ENCODE assay signal across 18 cellular contexts in the genomic region with DNA sequence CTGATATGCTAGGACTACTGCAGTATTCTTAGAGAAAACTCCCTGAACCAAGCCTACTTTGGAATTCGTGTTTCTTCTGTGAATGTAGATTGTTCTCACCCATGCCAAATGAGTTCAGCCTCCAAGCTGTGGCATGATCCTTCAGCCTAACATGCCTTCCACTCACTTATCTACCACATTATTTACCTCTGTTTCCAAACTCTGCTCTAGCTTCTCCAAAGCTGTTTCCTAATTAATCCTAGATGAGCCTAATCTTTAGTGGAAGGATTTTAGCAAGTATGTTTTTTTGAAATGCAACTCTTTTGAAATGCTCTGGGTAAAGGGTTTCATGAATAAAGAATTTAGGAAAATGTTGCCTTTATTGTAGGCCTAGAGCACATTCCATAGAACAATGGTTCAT.
"Had no signal": no experiment of that assay in that cellular context is flagged by ENCODE, and none has a peak within 500 bp of the region (broad histone marks: within the 10 kb centered on the region; RNA-seq: fewer than 3 reads in every experiment).

No MANE protein-coding gene starts in this region.

- H3K36me3 ChIP-seq: esophagus squamous epithelium, neutrophil, right atrium auricular region had no signal

- H3K9me3 ChIP-seq: esophagus squamous epithelium, mucosa of descending colon, neutrophil, right atrium auricular region had no signal

- ATAC-seq: effector memory CD8-positive, alpha-beta T cell; left colon; left ventricle myocardium superior; mucosa of descending colon; naive thymus-derived CD8-positive, alpha-beta T cell had no signal

- FAIRE-seq: colon, small intestine had no signal

- H3K4me1 ChIP-seq: right atrium auricular region had no signal

- H3K4me2 ChIP-seq: hepatocyte had no signal

- H3K79me2 ChIP-seq: hepatocyte had no signal

- H2AFZ ChIP-seq: hepatocyte had no signal

- H3K27me3 ChIP-seq: esophagus squamous epithelium, hepatocyte, neutrophil, right atrium auricular region had no signal

- DNase-seq: effector memory CD8-positive, alpha-beta T cell; esophagus squamous epithelium; foreskin melanocyte; head of caudate nucleus; left colon; left ventricle myocardium superior; mucosa of descending colon; naive thymus-derived CD8-positive, alpha-beta T cell; posterior cingulate gyrus; small intestine; stimulated activated CD4-positive, alpha-beta T cell treated with anti-CD3 and anti-CD28 coated beads, Interleukin-2, amount 100 ng/mL, for 48 hours; stimulated activated naive CD4-positive, alpha-beta T cell treated with Interleukin-2 at 50 U/mL for 16 hours; trophoblast cell had no signal

- H3K4me3 ChIP-seq: esophagus squamous epithelium, hepatocyte, lung, mucosa of descending colon, right atrium auricular region had no signal

- H3K27ac ChIP-seq: esophagus squamous epithelium, hepatocyte, neutrophil, right atrium auricular region had no signal
